ENCODE assay signal across 19 cellular contexts in genomic region chr17:27157297-27157696, GRCh38.
DNase-seq lines count a peak whose midpoint lies in the region; ATAC-seq, FAIRE-seq and TF ChIP-seq lines count a peak whose summit lies in the region.
"Had no signal": no experiment of that assay in that cellular context is flagged by ENCODE, and none has a peak within 500 bp of the region (broad histone marks: within the 10 kb centered on the region; RNA-seq: fewer than 3 reads in every experiment).

No MANE protein-coding gene starts in this region.

- no peaks in the 10 kb centered on the region for H3K27me3 Mint-ChIP-seq in osteocyte (ENCODE audit: unreplicated experiment)
- H3K27me3 Mint-ChIP-seq in Calu3 (ENCODE audit: unreplicated experiment), result no peaks in the 10 kb centered on the region
- H3K27me3 Mint-ChIP-seq: CD4-positive, alpha-beta T cell had no signal

- in situ Hi-C loops in K562 (cut with MboI), result no loop called here
- in situ Hi-C loops in GM13977 (cut with MboI; ENCODE audit: low pct_unique_long_range_greater_than_20kb, low sequenced_read_pairs, unreplicated experiment), result no loop called here

- H3K27ac Mint-ChIP-seq in osteocyte (ENCODE audit: unreplicated experiment) (no peak overlapping the region), Calu3 (ENCODE audit: unreplicated experiment) (no peak overlapping the region)
- H3K27ac Mint-ChIP-seq: CD4-positive, alpha-beta T cell; GM23338 had no signal

- 34% methylated on average over 8 of the region's 8 CpGs for WGBS in K562 (ENCODE audit: insufficient coverage, low coverage, missing lambda C conversion rate)

- CTCF ChIA-PET in K562 (lab: Yijun Ruan, JAX; ENCODE audit: low intra/inter-chr PET ratio), result no interaction called here
- CTCF ChIA-PET in Calu3 (lab: Charles Lee), result no interaction called here

- no TSS peak for BruUV-seq in K562 (replicated peaks; lab: Mats Ljungman, UMichigan)
- BruUV-seq in Calu3 (replicated peaks; lab: Mats Ljungman, UMichigan), result no TSS peak

- no peaks in the 10 kb centered on the region for H3K9me1 ChIP-seq in K562 (ENCODE audit: control insufficient read depth, insufficient read depth, low read length)

- FAIRE-seq in K562 (lab: Jason Lieb, UNC), result no peak
- FAIRE-seq: A204.1, GM12891, GM18507, H54 had no signal

- H3K27me3 ChIP-seq in K562 (ENCODE audit: control insufficient read depth in 2 of 2, insufficient read depth in 2 of 2, low read length in 2 of 2), result no peaks in the 10 kb centered on the region
- no peaks in the 10 kb centered on the region for H3K27me3 ChIP-seq in colonic mucosa

- H3K4me3 Mint-ChIP-seq in osteocyte (ENCODE audit: unreplicated experiment) (no peak overlapping the region), Calu3 (ENCODE audit: low read depth, unreplicated experiment) (no peak overlapping the region)
- H3K4me3 Mint-ChIP-seq: CD4-positive, alpha-beta T cell; GM23338 had no signal

- H3K4me1 Mint-ChIP-seq in osteocyte (ENCODE audit: unreplicated experiment), result no peaks in the 10 kb centered on the region
- H3K4me1 Mint-ChIP-seq in Calu3 (ENCODE audit: low read depth, unreplicated experiment), result no peaks in the 10 kb centered on the region
- H3K4me1 Mint-ChIP-seq: GM23338 had no signal

- intact Hi-C loops in K562 (cut with micrococcal nuclease), result no loop called here
- intact Hi-C loops in colonic mucosa (cut with DNase I), result no loop called here
- intact Hi-C loops in cardiac septum (cut with DNase I), result no loop called here
- intact Hi-C loops in Calu3 (cut with micrococcal nuclease; ENCODE audit: unreplicated experiment), result no loop called here

- H3K4me3 ChIP-seq in K562 (no peak overlapping the region), colonic mucosa (no peak overlapping the region)
- H3K4me3 ChIP-seq: GM23338 had no signal

- TF ChIP-seq POLR2A in K562 (conservative IDR thresholded peaks at IDR 0.05), result no peak

- H3K36me3 Mint-ChIP-seq in osteocyte (ENCODE audit: unreplicated experiment) (no peaks in the 10 kb centered on the region), Calu3 (ENCODE audit: insufficient read depth, unreplicated experiment) (no peaks in the 10 kb centered on the region)

- POLR2A ChIA-PET in K562 (lab: Yijun Ruan, JAX), result no interaction called here

- no peak overlapping the region for H3K27ac ChIP-seq in K562 (ENCODE audit: extremely low read depth, low read depth, low read length)
- H3K27ac ChIP-seq in colonic mucosa, result no peak overlapping the region
- H3K27ac ChIP-seq: C4-2B had no signal

- no peak overlapping the region for H3K4me2 ChIP-seq in K562 (ENCODE audit: insufficient read depth, low read length)
- H3K4me2 ChIP-seq: GM23338 had no signal

- H3K36me3 ChIP-seq in K562 (ENCODE audit: control insufficient read depth, insufficient read depth, low read length), result peaks cover 8% of the 10 kb centered on the region; the same call in 2 of the 3 replicates
- H3K36me3 ChIP-seq in colonic mucosa, result no peaks in the 10 kb centered on the region

- TF ChIP-seq RAD21 in K562 (CRISPR knock-in tag; conservative IDR thresholded peaks at IDR 0.05 in 1 of 2, IDR thresholded peaks at IDR 0.05 in 1 of 2), result no peak

- H3K4me1 ChIP-seq in K562 (replicated peaks in 1 of 2; ENCODE audit: control insufficient read depth in 2 of 2, insufficient read depth in 2 of 2, low read length in 2 of 2) (no peaks in the 10 kb centered on the region), colonic mucosa (no peaks in the 10 kb centered on the region)
- H3K4me1 ChIP-seq: Caco-2 had no signal

- no peak overlapping the region for H2AFZ ChIP-seq in K562 (ENCODE audit: low read depth, low read length)
- H2AFZ ChIP-seq: GM23338 had no signal

- DNase-seq in Daoy (ENCODE audit: low read depth) (peak; percentile 0), K562 (ENCODE audit: extremely low read depth in 1 of 4, low spot score in 3 of 4) (no peak), osteocyte (ENCODE audit: extremely low spot score, unreplicated experiment) (peak; percentile 67), colonic mucosa (no peak), cardiac septum (ENCODE audit: low spot score) (no peak), Calu3 (no peak), GM13977 (ENCODE audit: low spot score) (no peak)
- DNase-seq: ACHN; AML-193; Caco-2; CD4-positive, alpha-beta T cell; EL; HCEC 1CT had no signal

- TF ChIP-seq CTCF in K562 (IDR thresholded peaks at IDR 0.05 in 2 of 3, conservative IDR thresholded peaks at IDR 0.05 in 1 of 3; ENCODE audit: insufficient read depth in 2 of 3, low read depth in 1 of 3, low read length in 3 of 3), result no peak
- TF ChIP-seq CTCF in osteocyte (IDR thresholded peaks at IDR 0.05), result no peak
- TF ChIP-seq CTCF in colonic mucosa (IDR thresholded peaks at IDR 0.05), result no peak
- TF ChIP-seq CTCF in Calu3 (IDR thresholded peaks at IDR 0.05; ENCODE audit: unreplicated experiment), result no peak
- no peak for TF ChIP-seq CTCF in GM13977 (IDR thresholded peaks at IDR 0.05; ENCODE audit: extremely low read depth, insufficient read depth, missing control alignments)

- no peaks in the 10 kb centered on the region for H4K20me1 ChIP-seq in K562 (replicated peaks; ENCODE audit: control insufficient read depth, insufficient read depth, low read length)

- H3K79me2 ChIP-seq in K562 (ENCODE audit: control insufficient read depth, insufficient read depth, low read length), result no peaks in the 10 kb centered on the region

- TF ChIP-seq EP300 in K562 (IDR thresholded peaks at IDR 0.05; ENCODE audit: low read length), result no peak

- peaks cover 6% of the 10 kb centered on the region for H3K9me3 Mint-ChIP-seq in osteocyte (ENCODE audit: unreplicated experiment)
- H3K9me3 Mint-ChIP-seq in Calu3 (ENCODE audit: low read depth, unreplicated experiment), result no peaks in the 10 kb centered on the region
- H3K9me3 Mint-ChIP-seq: CD4-positive, alpha-beta T cell had no signal

- peaks cover 38% of the 10 kb centered on the region for H3K9me3 ChIP-seq in K562 (replicated peaks; ENCODE audit: control insufficient read depth, insufficient read depth, low read depth, low read length)
- H3K9me3 ChIP-seq in colonic mucosa, result no peaks in the 10 kb centered on the region
- H3K9me3 ChIP-seq: Caco-2 had no signal

- H3K9ac ChIP-seq in K562 (ENCODE audit: insufficient read depth in 1 of 2, low read depth in 2 of 2, low read length in 2 of 2) (no peak overlapping the region), colonic mucosa (ENCODE audit: low read depth in 2 of 2, low read length in 2 of 2) (no peak overlapping the region)

- ATAC-seq in K562, result no peak
- ATAC-seq: GM23338 had no signal

TF ChIP-seq in K562, 482 proteins besides CTCF, POLR2A, EP300 and RAD21 (continues in another document):
- no peak for TF ChIP-seq ZBTB49 (CRISPR knock-in tag; IDR thresholded peaks at IDR 0.05; ENCODE audit: borderline replicate concordance)

Comparison
In these comparisons a context has a peak if more than half of its experiments do, and no peak if none do; other contexts are left out.
1. DNase-seq: peak in Daoy (single experiment) and osteocyte (single experiment); none in K562 (0 of 4), colonic mucosa (single experiment), cardiac septum (single experiment), Calu3 (single experiment) and GM13977 (single experiment).